In the genomic region with DNA sequence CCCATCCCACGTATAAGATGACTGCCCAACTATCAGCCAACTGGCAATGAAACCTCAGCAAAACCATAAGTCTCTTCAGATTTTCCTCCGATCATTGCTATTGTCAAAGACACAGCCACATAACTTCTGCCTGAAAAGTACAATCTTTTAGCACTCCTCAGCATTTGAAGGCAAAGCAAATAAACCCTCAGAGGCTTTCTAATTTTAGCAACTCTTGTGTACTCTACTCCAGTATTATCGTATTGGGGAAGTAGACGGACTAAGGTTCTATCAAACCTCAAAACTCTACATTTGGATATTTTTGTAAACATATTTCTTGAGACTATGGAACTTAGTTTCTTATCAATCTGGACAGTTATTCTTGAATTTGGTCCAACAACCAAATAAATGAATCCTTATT, we compare ENCODE assay signal across 32 cellular contexts.
"Had no signal": no experiment of that assay in that cellular context is flagged by ENCODE, and none has a peak within 500 bp of the region (broad histone marks: within the 10 kb centered on the region; RNA-seq: fewer than 3 reads in every experiment).

No MANE protein-coding gene starts in this region.

- H3K9ac ChIP-seq: parathyroid adenoma had no signal

- H3K27ac Mint-ChIP-seq: naive thymus-derived CD8-positive, alpha-beta T cell; natural killer cell treated with Interleukin-12 subunit alpha and Interleukin-12 subunit beta and Interleukin-15 and Interleukin-18, amount 100 ng/mL, for 72 hours; nephron progenitor cell; progenitor cell of endocrine pancreas; stimulated activated memory B cell treated with anti-CD40 and anti-IgM and Interleukin-4, amounts not matched to agents 10 μg/mL and 1 μg/mL and 100 μg/mL, for 72 hours; stimulated activated naive CD8-positive, alpha-beta T cell treated with anti-CD3 and anti-CD28 coated beads, Interleukin-15, amount 100 ng/mL, for 72 hours; type B pancreatic cell had no signal

- H3K79me2 ChIP-seq: parathyroid adenoma had no signal

- H3K4me3 Mint-ChIP-seq: naive thymus-derived CD8-positive, alpha-beta T cell; natural killer cell treated with Interleukin-12 subunit alpha and Interleukin-12 subunit beta and Interleukin-15 and Interleukin-18, amount 100 ng/mL, for 72 hours; nephron progenitor cell; neural crest cell; stimulated activated memory B cell treated with anti-CD40 and anti-IgM and Interleukin-4, amounts not matched to agents 10 μg/mL and 1 μg/mL and 100 μg/mL, for 72 hours; stimulated activated naive CD8-positive, alpha-beta T cell treated with anti-CD3 and anti-CD28 coated beads, Interleukin-15, amount 100 ng/mL, for 72 hours; type B pancreatic cell had no signal

- H3K4me2 ChIP-seq: smooth muscle cell had no signal

- H3K4me1 Mint-ChIP-seq: nephron progenitor cell; neural crest cell; stimulated activated memory B cell treated with anti-CD40 and anti-IgM and Interleukin-4, amounts not matched to agents 10 μg/mL and 1 μg/mL and 100 μg/mL, for 72 hours; stimulated activated naive CD8-positive, alpha-beta T cell treated with anti-CD3 and anti-CD28 coated beads, Interleukin-15, amount 100 ng/mL, for 72 hours had no signal

- H3K36me3 ChIP-seq: neutrophil, right lobe of liver, sigmoid colon, spleen, suprapubic skin, tibial artery, transverse colon, vagina had no signal

- H3K36me3 Mint-ChIP-seq: naive thymus-derived CD8-positive, alpha-beta T cell; stimulated activated memory B cell treated with anti-CD40 and anti-IgM and Interleukin-4, amounts not matched to agents 10 μg/mL and 1 μg/mL and 100 μg/mL, for 72 hours; type B pancreatic cell had no signal

- H3K9me3 Mint-ChIP-seq: natural killer cell treated with Interleukin-12 subunit alpha and Interleukin-12 subunit beta and Interleukin-15 and Interleukin-18, amount 100 ng/mL, for 72 hours; nephron progenitor cell; type B pancreatic cell had no signal

- ATAC-seq: naive thymus-derived CD8-positive, alpha-beta T cell; natural killer cell treated with Interleukin-12 subunit alpha and Interleukin-12 subunit beta and Interleukin-15 and Interleukin-18, amount 100 ng/mL, for 72 hours; psoas muscle; right cardiac atrium; right lobe of liver; stimulated activated memory B cell treated with anti-CD40 and anti-IgM and Interleukin-4, amounts not matched to agents 10 μg/mL and 1 μg/mL and 100 μg/mL, for 72 hours; stimulated activated naive CD8-positive, alpha-beta T cell treated with anti-CD3 and anti-CD28 coated beads, Interleukin-15, amount 100 ng/mL, for 72 hours; stimulated activated naive CD8-positive, alpha-beta T cell treated with anti-CD3 and anti-CD28 coated beads, Interleukin-15, Interleukin-2, amounts not matched to agents 100 U/mL and 50 U/mL, for 24 hours had no signal

- H3K27me3 ChIP-seq: neutrophil, right lobe of liver, sigmoid colon, spleen, suprapubic skin, testis, tibial artery, transverse colon, vagina had no signal

- H2AFZ ChIP-seq: parathyroid adenoma had no signal

- H3K4me3 ChIP-seq: psoas muscle, right lobe of liver, sigmoid colon, smooth muscle cell, spleen, suprapubic skin, testis, tibial artery, transverse colon, vagina had no signal

- H3K9me3 ChIP-seq: neutrophil, psoas muscle, right lobe of liver, sigmoid colon, suprapubic skin, testis, tibial artery, transverse colon, vagina had no signal

- DNase-seq: naive thymus-derived CD8-positive, alpha-beta T cell; nephron progenitor cell; nucleus accumbens; posterior cingulate gyrus; psoas muscle; right cardiac atrium; right lobe of liver; sigmoid colon; spleen; stimulated activated CD4-positive, alpha-beta T cell treated with anti-CD3 and anti-CD28 coated beads, Interleukin-12 subunit alpha, Interleukin-12 subunit beta, amount 100 ng/mL, for 4 hours; stimulated activated CD4-positive, alpha-beta T cell treated with anti-CD3 and anti-CD28 coated beads, Interleukin-1b, Interleukin-23, amount 100 ng/mL, for 48 hours; stimulated activated CD4-positive, alpha-beta T cell treated with anti-CD3 and anti-CD28 coated beads, Interleukin-4, amount 100 ng/mL, for 1 hour; stimulated activated CD4-positive, alpha-beta T cell treated with anti-CD3 and anti-CD28 coated beads, Interleukin-4, amount 100 ng/mL, for 4 hours; stimulated activated CD8-positive, alpha-beta memory T cell treated with anti-CD3 and anti-CD28 coated beads, Interleukin-4, amount 100 ng/mL, for 48 hours; stimulated activated naive CD4-positive, alpha-beta T cell; stimulated activated naive CD8-positive, alpha-beta T cell treated with anti-CD3 and anti-CD28 coated beads, Interleukin-15, amount 100 ng/mL, for 72 hours; stimulated activated naive CD8-positive, alpha-beta T cell treated with anti-CD3 and anti-CD28 coated beads, Interleukin-15, Interleukin-2, amounts not matched to agents 100 U/mL and 50 U/mL, for 24 hours; substantia nigra; testis; tibial artery; transverse colon had no signal

- H3K27me3 Mint-ChIP-seq: naive thymus-derived CD8-positive, alpha-beta T cell; natural killer cell treated with Interleukin-12 subunit alpha and Interleukin-12 subunit beta and Interleukin-15 and Interleukin-18, amount 100 ng/mL, for 72 hours; progenitor cell of endocrine pancreas; stimulated activated memory B cell treated with anti-CD40 and anti-IgM and Interleukin-4, amounts not matched to agents 10 μg/mL and 1 μg/mL and 100 μg/mL, for 72 hours; stimulated activated naive CD8-positive, alpha-beta T cell treated with anti-CD3 and anti-CD28 coated beads, Interleukin-15, amount 100 ng/mL, for 72 hours; type B pancreatic cell had no signal

- H3K4me1 ChIP-seq: parathyroid adenoma, psoas muscle, right lobe of liver, sigmoid colon, spleen, suprapubic skin, testis, transverse colon, vagina had no signal

- FAIRE-seq: urothelium cell line had no signal

- H3K27ac ChIP-seq: neutrophil, parathyroid adenoma, psoas muscle, right lobe of liver, sigmoid colon, spleen, suprapubic skin, testis, tibial artery, transverse colon, vagina had no signal
